In genomic region chr22:39518996-39519680, GRCh38 we compare ENCODE assay signal across 8 cellular contexts. TPM values are rescaled to one million over a fixed set of nuclear protein-coding genes. Genes with fewer than 3 reads are reported as not detected.
DNase-seq lines count a peak whose midpoint lies in the region; ATAC-seq lines count a peak whose summit lies in the region.

No MANE protein-coding gene starts in this region.

- ATAC-seq in activated T-cell treated with anti-CD3 and anti-CD28 coated beads, Interleukin-2, amount 50 U/mL, for 4 hours = no peak
- ATAC-seq in HG02763 (IDR thresholded peaks at IDR 0.05; ENCODE audit: unreplicated experiment) = no peak

- peaks cover 55% of the 10 kb centered on the region for H3K36me3 ChIP-seq in HUES64 (ENCODE audit: insufficient read depth, low read length)
- H3K36me3 ChIP-seq in skeletal muscle satellite cell (ENCODE audit: insufficient read depth, low read length) = peaks cover 57% of the 10 kb centered on the region

- 16% methylated on average over 24 of the region's 24 CpGs for WGBS in HUES64

- peaks cover 42% of the 10 kb centered on the region for H3K36me3 Mint-ChIP-seq in activated T-cell treated with anti-CD3 and anti-CD28 coated beads, Interleukin-2, amount 50 U/mL, for 4 hours (ENCODE audit: insufficient read depth)

- H3K27me3 Mint-ChIP-seq in activated T-cell treated with anti-CD3 and anti-CD28 coated beads, Interleukin-2, amount 50 U/mL, for 4 hours (ENCODE audit: low read depth) = peaks cover 2% of the 10 kb centered on the region

- no peaks in the 10 kb centered on the region for H3K9me3 Mint-ChIP-seq in activated T-cell treated with anti-CD3 and anti-CD28 coated beads, Interleukin-2, amount 50 U/mL, for 4 hours

- H3K9ac ChIP-seq in HUES64 (ENCODE audit: low read depth, low read length) (peak overlapping the region; percentile 100), skeletal muscle satellite cell (ENCODE audit: low read depth, low read length) (peak overlapping the region; percentile 100)

- H3K4me2 ChIP-seq in skeletal muscle satellite cell (ENCODE audit: low read length) = peak overlapping the region; percentile 95

- peak overlapping the region; percentile 96 for H3K4me3 Mint-ChIP-seq in activated T-cell treated with anti-CD3 and anti-CD28 coated beads, Interleukin-2, amount 50 U/mL, for 4 hours

- H3K9me3 ChIP-seq in HUES64 (ENCODE audit: insufficient read depth, low read depth, low read length) = no peaks in the 10 kb centered on the region
- no peaks in the 10 kb centered on the region for H3K9me3 ChIP-seq in skeletal muscle satellite cell (replicated peaks; ENCODE audit: low read length)

- H3K4me1 Mint-ChIP-seq in activated T-cell treated with anti-CD3 and anti-CD28 coated beads, Interleukin-2, amount 50 U/mL, for 4 hours (ENCODE audit: low read depth) = peaks cover 46% of the 10 kb centered on the region

- H3K27ac ChIP-seq in HUES64 (ENCODE audit: low read depth, low read length) = peak overlapping the region; percentile 95

- H3K4me3 ChIP-seq in HUES64 (ENCODE audit: low read length) (peak overlapping the region; percentile 91), skeletal muscle satellite cell (ENCODE audit: low read length) (peak overlapping the region; percentile 89)

- H3K27me3 ChIP-seq in HUES64 (ENCODE audit: insufficient read depth, low read length) (peaks cover 19% of the 10 kb centered on the region), skeletal muscle satellite cell (ENCODE audit: control insufficient read depth, insufficient read depth, low read length) (no peaks in the 10 kb centered on the region)

- peak; percentile 75 for DNase-seq in DMS53 (lab: John Stamatoyannopoulos, UW)
- no peak for DNase-seq in DMS53 treated with DMSO at 0.1 percent for 48 hours (lab: John Stamatoyannopoulos, UW; ENCODE audit: unreplicated experiment)
- no peak for DNase-seq in activated T-cell treated with anti-CD3 and anti-CD28 coated beads, Interleukin-2, amount 50 U/mL, for 4 hours
- peak; percentile 36 for DNase-seq in glomerular visceral epithelial cell (ENCODE audit: extremely low spot score)
- no peak for DNase-seq in globus pallidus (ENCODE audit: low spot score)

- H3K4me1 ChIP-seq in HUES64 (ENCODE audit: insufficient read depth, low read length) (peaks cover 4% of the 10 kb centered on the region; the same call in 1 of the 2 replicates), skeletal muscle satellite cell (ENCODE audit: control insufficient read depth, insufficient read depth, low read length) (peaks cover 39% of the 10 kb centered on the region)

RNA-seq across cellular contexts. Expression of gene ATF4, which starts 1.2 kb away (rescaled TPM):
- 352 TPM for polyA plus RNA-seq in HUES64 (2013, experiment 1 of 2)
- 363 TPM for polyA plus RNA-seq in HUES64 (2013, experiment 2 of 2)
- total RNA-seq in activated T-cell treated with anti-CD3 and anti-CD28 coated beads, Interleukin-2, amount 50 U/mL, for 4 hours = 100 to 1,000 TPM; 611 to 673 (median 650) TPM
- total RNA-seq in skeletal muscle satellite cell (2012; rRNA removed) = 164 and 266 TPM in 2 replicates

RNA-seq across cellular contexts. Expression of gene RPS19BP1, which starts 13.4 kb away (rescaled TPM):
- 99.3 TPM for polyA plus RNA-seq in HUES64 (2013, experiment 1 of 2)
- 85.9 TPM for polyA plus RNA-seq in HUES64 (2013, experiment 2 of 2)
- total RNA-seq in activated T-cell treated with anti-CD3 and anti-CD28 coated beads, Interleukin-2, amount 50 U/mL, for 4 hours = 100 to 1,000 TPM; 198 to 208 (median 201) TPM
- total RNA-seq in skeletal muscle satellite cell (2012; rRNA removed) = 45.2 and 62.4 TPM in 2 replicates

RNA-seq across cellular contexts. Expression of gene MIEF1, which starts 17.0 kb away (rescaled TPM):
- polyA plus RNA-seq in HUES64 (2013, experiment 1 of 2) = 24.8 TPM
- polyA plus RNA-seq in HUES64 (2013, experiment 2 of 2) = 23.8 TPM
- 10 to 100 TPM; 69.9 to 76.6 (median 70.7) TPM for total RNA-seq in activated T-cell treated with anti-CD3 and anti-CD28 coated beads, Interleukin-2, amount 50 U/mL, for 4 hours
- total RNA-seq in skeletal muscle satellite cell (2012; rRNA removed) = 33.6 and 33.7 TPM in 2 replicates

RNA-seq across cellular contexts. Expression of gene CACNA1I, which starts 51.4 kb away (rescaled TPM):
- 0.30 TPM for polyA plus RNA-seq in HUES64 (2013, experiment 1 of 2)
- 0.38 TPM for polyA plus RNA-seq in HUES64 (2013, experiment 2 of 2)
- total RNA-seq in activated T-cell treated with anti-CD3 and anti-CD28 coated beads, Interleukin-2, amount 50 U/mL, for 4 hours = under 1 TPM; 0.05 to 0.14 (median 0.08) TPM
- not detected in 2 replicates for total RNA-seq in skeletal muscle satellite cell (2012; rRNA removed)

Comparison
In these comparisons a context has a peak if more than half of its experiments do, and no peak if none do; other contexts are left out.
1. DNase-seq: peak in DMS53 (single experiment) and glomerular visceral epithelial cell (single experiment); none in DMS53 treated with DMSO at 0.1 percent for 48 hours (single experiment), activated T-cell treated with anti-CD3 and anti-CD28 coated beads, Interleukin-2, amount 50 U/mL, for 4 hours (single experiment) and globus pallidus (single experiment).